In the genomic region with DNA sequence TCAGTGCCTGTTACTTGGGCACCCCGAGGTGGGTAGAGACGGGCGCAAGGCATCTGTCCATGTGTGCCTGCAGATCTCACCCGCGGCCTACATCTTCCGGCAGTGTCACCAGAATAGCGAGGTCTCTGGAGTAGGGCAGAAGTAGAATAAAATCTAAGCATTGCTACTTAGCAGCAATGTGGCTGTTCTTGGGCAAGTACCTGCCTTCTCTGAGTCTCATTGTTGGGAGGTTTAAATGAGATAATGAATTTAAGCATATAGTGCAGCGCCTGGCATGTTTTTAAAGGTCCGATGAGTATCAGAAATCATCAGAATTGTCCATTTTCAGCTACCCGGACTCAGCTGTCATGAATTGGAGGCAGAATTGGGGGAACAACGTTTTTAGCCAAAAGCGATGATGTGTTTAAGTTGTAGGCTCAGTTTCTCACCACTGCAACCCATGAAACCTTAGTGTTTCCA, we compare ENCODE assay signal across 1 cellular context.
TF ChIP-seq lines count a peak whose summit lies in the region.

No MANE protein-coding gene starts in this region.

TF ChIP-seq in SK-N-SH treated with all-trans-retinoic acid at 6 μM for 48 hours, 23 proteins besides CTCF, POLR2A, EP300 and RAD21 (continued from another document):
- TF ChIP-seq, protein P1, sequence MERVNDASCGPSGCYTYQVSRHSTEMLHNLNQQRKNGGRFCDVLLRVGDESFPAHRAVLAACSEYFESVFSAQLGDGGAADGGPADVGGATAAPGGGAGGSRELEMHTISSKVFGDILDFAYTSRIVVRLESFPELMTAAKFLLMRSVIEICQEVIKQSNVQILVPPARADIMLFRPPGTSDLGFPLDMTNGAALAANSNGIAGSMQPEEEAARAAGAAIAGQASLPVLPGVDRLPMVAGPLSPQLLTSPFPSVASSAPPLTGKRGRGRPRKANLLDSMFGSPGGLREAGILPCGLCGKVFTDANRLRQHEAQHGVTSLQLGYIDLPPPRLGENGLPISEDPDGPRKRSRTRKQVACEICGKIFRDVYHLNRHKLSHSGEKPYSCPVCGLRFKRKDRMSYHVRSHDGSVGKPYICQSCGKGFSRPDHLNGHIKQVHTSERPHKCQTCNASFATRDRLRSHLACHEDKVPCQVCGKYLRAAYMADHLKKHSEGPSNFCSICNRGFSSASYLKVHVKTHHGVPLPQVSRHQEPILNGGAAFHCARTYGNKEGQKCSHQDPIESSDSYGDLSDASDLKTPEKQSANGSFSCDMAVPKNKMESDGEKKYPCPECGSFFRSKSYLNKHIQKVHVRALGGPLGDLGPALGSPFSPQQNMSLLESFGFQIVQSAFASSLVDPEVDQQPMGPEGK (CRISPR knock-in tag; IDR thresholded peaks at IDR 0.05; ENCODE audit: borderline replicate concordance): no peak
- TF ChIP-seq ZFP30 (CRISPR knock-in tag; IDR thresholded peaks at IDR 0.05) (no peak), ZNF565 (CRISPR knock-in tag; conservative IDR thresholded peaks at IDR 0.05; ENCODE audit: low read depth) (no peak), ZNF70 (CRISPR knock-in tag; IDR thresholded peaks at IDR 0.05) (no peak), ESRRG (CRISPR knock-in tag; IDR thresholded peaks at IDR 0.05) (no peak), ZNF8 (CRISPR knock-in tag; IDR thresholded peaks at IDR 0.05) (no peak), GLIS3 (CRISPR knock-in tag; IDR thresholded peaks at IDR 0.05) (no peak), PPARA (CRISPR knock-in tag; IDR thresholded peaks at IDR 0.05; ENCODE audit: borderline replicate concordance) (no peak), ZFP3 (CRISPR knock-in tag; IDR thresholded peaks at IDR 0.05) (no peak), BACH2 (CRISPR knock-in tag; IDR thresholded peaks at IDR 0.05; ENCODE audit: borderline replicate concordance) (no peak), ARNTL (CRISPR knock-in tag; IDR thresholded peaks at IDR 0.05; ENCODE audit: borderline replicate concordance, low read depth) (no peak), ISL1 (CRISPR knock-in tag; IDR thresholded peaks at IDR 0.05) (no peak)
- TF ChIP-seq, protein P2, sequence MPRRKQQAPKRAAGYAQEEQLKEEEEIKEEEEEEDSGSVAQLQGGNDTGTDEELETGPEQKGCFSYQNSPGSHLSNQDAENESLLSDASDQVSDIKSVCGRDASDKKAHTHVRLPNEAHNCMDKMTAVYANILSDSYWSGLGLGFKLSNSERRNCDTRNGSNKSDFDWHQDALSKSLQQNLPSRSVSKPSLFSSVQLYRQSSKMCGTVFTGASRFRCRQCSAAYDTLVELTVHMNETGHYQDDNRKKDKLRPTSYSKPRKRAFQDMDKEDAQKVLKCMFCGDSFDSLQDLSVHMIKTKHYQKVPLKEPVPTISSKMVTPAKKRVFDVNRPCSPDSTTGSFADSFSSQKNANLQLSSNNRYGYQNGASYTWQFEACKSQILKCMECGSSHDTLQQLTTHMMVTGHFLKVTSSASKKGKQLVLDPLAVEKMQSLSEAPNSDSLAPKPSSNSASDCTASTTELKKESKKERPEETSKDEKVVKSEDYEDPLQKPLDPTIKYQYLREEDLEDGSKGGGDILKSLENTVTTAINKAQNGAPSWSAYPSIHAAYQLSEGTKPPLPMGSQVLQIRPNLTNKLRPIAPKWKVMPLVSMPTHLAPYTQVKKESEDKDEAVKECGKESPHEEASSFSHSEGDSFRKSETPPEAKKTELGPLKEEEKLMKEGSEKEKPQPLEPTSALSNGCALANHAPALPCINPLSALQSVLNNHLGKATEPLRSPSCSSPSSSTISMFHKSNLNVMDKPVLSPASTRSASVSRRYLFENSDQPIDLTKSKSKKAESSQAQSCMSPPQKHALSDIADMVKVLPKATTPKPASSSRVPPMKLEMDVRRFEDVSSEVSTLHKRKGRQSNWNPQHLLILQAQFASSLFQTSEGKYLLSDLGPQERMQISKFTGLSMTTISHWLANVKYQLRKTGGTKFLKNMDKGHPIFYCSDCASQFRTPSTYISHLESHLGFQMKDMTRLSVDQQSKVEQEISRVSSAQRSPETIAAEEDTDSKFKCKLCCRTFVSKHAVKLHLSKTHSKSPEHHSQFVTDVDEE (CRISPR knock-in tag; IDR thresholded peaks at IDR 0.05): no peak
- TF ChIP-seq, protein P3, sequence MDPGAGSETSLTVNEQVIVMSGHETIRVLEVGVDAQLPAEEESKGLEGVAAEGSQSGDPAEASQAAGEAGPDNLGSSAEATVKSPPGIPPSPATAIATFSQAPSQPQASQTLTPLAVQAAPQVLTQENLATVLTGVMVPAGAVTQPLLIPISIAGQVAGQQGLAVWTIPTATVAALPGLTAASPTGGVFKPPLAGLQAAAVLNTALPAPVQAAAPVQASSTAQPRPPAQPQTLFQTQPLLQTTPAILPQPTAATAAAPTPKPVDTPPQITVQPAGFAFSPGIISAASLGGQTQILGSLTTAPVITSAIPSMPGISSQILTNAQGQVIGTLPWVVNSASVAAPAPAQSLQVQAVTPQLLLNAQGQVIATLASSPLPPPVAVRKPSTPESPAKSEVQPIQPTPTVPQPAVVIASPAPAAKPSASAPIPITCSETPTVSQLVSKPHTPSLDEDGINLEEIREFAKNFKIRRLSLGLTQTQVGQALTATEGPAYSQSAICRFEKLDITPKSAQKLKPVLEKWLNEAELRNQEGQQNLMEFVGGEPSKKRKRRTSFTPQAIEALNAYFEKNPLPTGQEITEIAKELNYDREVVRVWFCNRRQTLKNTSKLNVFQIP (CRISPR knock-in tag; IDR thresholded peaks at IDR 0.05; ENCODE audit: borderline replicate concordance, low read depth): no peak
TF ChIP-seq in SK-N-SH treated with all-trans-retinoic acid at 6 μM for 48 hours: peak in this region for 0.
